ENCODE assay signal across 8 cellular contexts in the genomic region with DNA sequence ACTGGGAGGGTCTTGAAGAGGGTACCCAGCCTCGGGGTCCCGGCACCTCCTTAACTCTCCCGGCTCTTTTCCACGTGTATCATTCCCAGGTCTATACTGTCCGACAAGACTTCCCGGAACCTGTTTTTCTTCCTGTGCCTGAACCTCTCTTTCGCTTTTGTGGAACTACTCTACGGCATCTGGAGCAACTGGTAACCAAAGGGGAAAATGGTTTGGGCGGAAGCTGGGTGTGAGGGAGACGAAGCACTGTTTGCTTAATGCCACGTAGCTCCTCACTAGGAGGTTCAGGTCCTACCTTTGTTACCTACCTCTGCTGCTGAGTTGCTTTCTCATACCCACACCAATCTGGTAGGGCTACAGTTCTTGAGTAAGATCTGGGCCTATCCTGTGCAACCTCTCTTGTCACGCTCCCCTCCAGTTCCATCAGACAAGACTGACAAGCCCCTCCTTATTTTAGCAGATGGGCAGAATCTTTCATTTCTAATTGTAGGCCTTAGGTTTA. TPM values are rescaled to one million over a fixed set of nuclear protein-coding genes. Genes with fewer than 3 reads are reported as not detected.
DNase-seq lines count a peak whose midpoint lies in the region; ATAC-seq, FAIRE-seq and TF ChIP-seq lines count a peak whose summit lies in the region.

No MANE protein-coding gene starts in this region.

- H3K4me3 ChIP-seq in endothelial cell of umbilical vein (replicated peaks in 1 of 3; ENCODE audit: insufficient read depth in 1 of 3, low read depth in 1 of 3, low read length in 3 of 3), result peak overlapping the region; percentile 75 to 91 (median 91)
- peak overlapping the region; percentile 96 to 98 for H3K4me3 ChIP-seq in stomach smooth muscle (ENCODE audit: low read length in 2 of 2)

- dilution Hi-C loops in endothelial cell of umbilical vein (cut with MboI; ENCODE audit: extremely low pct_ligation_motif_present, low sequenced_read_pairs), result no loop called here

- peaks cover 46% of the 10 kb centered on the region for H3K4me1 Mint-ChIP-seq in activated CD8-positive, alpha-beta memory T cell treated with anti-CD3 and anti-CD28 coated beads, Interleukin-2, amount 10 ng/mL, durations not matched to agents 7 days and 5 days
- H3K4me1 Mint-ChIP-seq in naive thymus-derived CD8-positive, alpha-beta T cell, result peaks cover 14 to 67% (median 54%) of the 10 kb centered on the region in 4 donors

- peak overlapping the region; percentile 0 for H2AFZ ChIP-seq in endothelial cell of umbilical vein (ENCODE audit: low read depth, low read length)

- H3K4me3 Mint-ChIP-seq in activated CD8-positive, alpha-beta memory T cell treated with anti-CD3 and anti-CD28 coated beads, Interleukin-2, amount 10 ng/mL, durations not matched to agents 7 days and 5 days, result peak overlapping the region; percentile 94
- H3K4me3 Mint-ChIP-seq in naive thymus-derived CD8-positive, alpha-beta T cell, result peak overlapping the region; percentile 96 to 100 (median 99)

- peak; percentile 41 for ATAC-seq in GM18870 (IDR thresholded peaks at IDR 0.05; ENCODE audit: unreplicated experiment)
- ATAC-seq in HG03095 (IDR thresholded peaks at IDR 0.05; ENCODE audit: unreplicated experiment), result peak; percentile 31
- peak; percentile 72 for ATAC-seq in activated CD8-positive, alpha-beta memory T cell treated with anti-CD3 and anti-CD28 coated beads, Interleukin-2, amount 10 ng/mL, durations not matched to agents 7 days and 5 days
- peak; percentile 66 to 82 for ATAC-seq in naive thymus-derived CD8-positive, alpha-beta T cell

- intact Hi-C loops in endothelial cell of umbilical vein (cut with micrococcal nuclease), result loop anchor here (10.0 kb wide), 1 partner anchor 762 kb away; the partner anchor contains the start of genes SASS6 and TRMT13

- no peaks in the 10 kb centered on the region for H3K9me3 ChIP-seq in endothelial cell of umbilical vein (replicated peaks; ENCODE audit: control insufficient read depth, insufficient read depth, low read length)
- H3K9me3 ChIP-seq in stomach smooth muscle (ENCODE audit: control insufficient read depth in 2 of 2, low read length in 2 of 2), result no peaks in the 10 kb centered on the region

- TF ChIP-seq CTCF in endothelial cell of umbilical vein (IDR thresholded peaks at IDR 0.05; ENCODE audit: extremely low read depth in 1 of 2, insufficient read depth in 1 of 2, low read depth in 1 of 2, low read length in 2 of 2), result no peak

- DNase-seq in AML-193 (lab: John Stamatoyannopoulos, UW) (peak; percentile 65 to 79), NCI-H526 treated with DMSO at 0.1 percent for 48 hours (lab: John Stamatoyannopoulos, UW) (peak; percentile 24), endothelial cell of umbilical vein (ENCODE audit: low read depth, low spot score) (peak; percentile 75)
- DNase-seq in activated CD8-positive, alpha-beta memory T cell treated with anti-CD3 and anti-CD28 coated beads, Interleukin-2, amount 10 ng/mL, durations not matched to agents 7 days and 5 days, result peak; percentile 77
- DNase-seq in naive thymus-derived CD8-positive, alpha-beta T cell, result peak; percentile 21 to 81 (median 72)

- H3K4me1 ChIP-seq in endothelial cell of umbilical vein (ENCODE audit: control insufficient read depth, extremely low read depth, insufficient read depth, low read length) (peaks cover 26% of the 10 kb centered on the region), stomach smooth muscle (ENCODE audit: control insufficient read depth, insufficient read depth, low read length) (peaks cover 13% of the 10 kb centered on the region)

- peak overlapping the region; percentile 53 for H3K4me2 ChIP-seq in endothelial cell of umbilical vein (ENCODE audit: insufficient read depth, low read length)

- H3K36me3 ChIP-seq in endothelial cell of umbilical vein (ENCODE audit: control insufficient read depth in 2 of 2, extremely low read depth in 1 of 2, insufficient read depth in 2 of 2, low read length in 2 of 2) (peaks cover 2 to 4% of the 10 kb centered on the region in 2 experiments), stomach smooth muscle (ENCODE audit: control insufficient read depth in 2 of 2, insufficient read depth in 2 of 2, low read length in 2 of 2) (peaks cover 0 to 3% of the 10 kb centered on the region in 2 donors)

- no TSS peak for BruUV-seq in endothelial cell of umbilical vein (replicated peaks; lab: Mats Ljungman, UMichigan)

- no peaks in the 10 kb centered on the region for H3K27me3 ChIP-seq in endothelial cell of umbilical vein (ENCODE audit: control insufficient read depth in 2 of 2, insufficient read depth in 2 of 2, low read length in 2 of 2)
- H3K27me3 ChIP-seq in stomach smooth muscle (ENCODE audit: control insufficient read depth in 1 of 2, insufficient read depth in 2 of 2, low read length in 2 of 2), result no peaks in the 10 kb centered on the region

- POLR2A ChIA-PET in endothelial cell of umbilical vein (lab: Charles Lee), result interaction anchor here (1.4 kb wide), 1 partner anchor 344 kb away, joined by 3 read pairs; no protein-coding TSS in a partner anchor
- POLR2A ChIA-PET in naive thymus-derived CD8-positive, alpha-beta T cell (lab: Charles Lee), result interaction anchor here (0.6 to 2.9 kb wide), 8 partner anchors 12 to 455 kb away, joined by 3 to 18 read pairs (median 4); no protein-coding TSS in a partner anchor

- peak; percentile 38 for FAIRE-seq in endothelial cell of umbilical vein (lab: Jason Lieb, UNC)

- TF ChIP-seq POLR2A in endothelial cell of umbilical vein (IDR thresholded peaks at IDR 0.05; ENCODE audit: low read depth, low read length), result no peak

- H3K9ac ChIP-seq in endothelial cell of umbilical vein (replicated peaks; ENCODE audit: extremely low read depth, insufficient read depth, low read length) (peak overlapping the region; percentile 98), stomach smooth muscle (ENCODE audit: low read length in 2 of 2) (peak overlapping the region; percentile 95 to 99)

- H3K9me1 ChIP-seq in endothelial cell of umbilical vein (replicated peaks; ENCODE audit: control insufficient read depth, extremely low read depth, insufficient read depth, low read length), result no peaks in the 10 kb centered on the region

- H3K9me3 Mint-ChIP-seq in activated CD8-positive, alpha-beta memory T cell treated with anti-CD3 and anti-CD28 coated beads, Interleukin-2, amount 10 ng/mL, durations not matched to agents 7 days and 5 days (ENCODE audit: low read depth), result no peaks in the 10 kb centered on the region
- no peaks in the 10 kb centered on the region for H3K9me3 Mint-ChIP-seq in naive thymus-derived CD8-positive, alpha-beta T cell

- no peaks in the 10 kb centered on the region for H4K20me1 ChIP-seq in endothelial cell of umbilical vein (replicated peaks; ENCODE audit: control insufficient read depth, extremely low read depth, insufficient read depth, low read length)

- H3K27ac ChIP-seq in endothelial cell of umbilical vein (ENCODE audit: insufficient read depth, low read depth, low read length) (peak overlapping the region; percentile 93), stomach smooth muscle (ENCODE audit: low read length) (peak overlapping the region; percentile 90)

- peaks cover 53% of the 10 kb centered on the region for H3K79me2 ChIP-seq in endothelial cell of umbilical vein (ENCODE audit: control insufficient read depth, insufficient read depth, low read length)

- H3K27me3 Mint-ChIP-seq in activated CD8-positive, alpha-beta memory T cell treated with anti-CD3 and anti-CD28 coated beads, Interleukin-2, amount 10 ng/mL, durations not matched to agents 7 days and 5 days, result no peaks in the 10 kb centered on the region
- H3K27me3 Mint-ChIP-seq in naive thymus-derived CD8-positive, alpha-beta T cell, result peaks cover 0 to 6% (median 0%) of the 10 kb centered on the region in 5 donors

- CTCF ChIA-PET in activated CD8-positive, alpha-beta memory T cell treated with anti-CD3 and anti-CD28 coated beads, Interleukin-2, amount 10 ng/mL, durations not matched to agents 7 days and 5 days (lab: Charles Lee), result interaction anchor here (0.9 to 1.0 kb wide), 2 partner anchors 27 to 342 kb away, joined by 3 to 4 read pairs; no protein-coding TSS in a partner anchor
- CTCF ChIA-PET in endothelial cell of umbilical vein (lab: Charles Lee), result interaction anchor here (0.9 to 1.4 kb wide), 3 partner anchors 13 to 392 kb away, joined by 3 to 5 read pairs (median 3); no protein-coding TSS in a partner anchor

- peak overlapping the region; percentile 93 for H3K27ac Mint-ChIP-seq in activated CD8-positive, alpha-beta memory T cell treated with anti-CD3 and anti-CD28 coated beads, Interleukin-2, amount 10 ng/mL, durations not matched to agents 7 days and 5 days
- peak overlapping the region; percentile 98 to 100 (median 100) for H3K27ac Mint-ChIP-seq in naive thymus-derived CD8-positive, alpha-beta T cell

- H3K36me3 Mint-ChIP-seq in activated CD8-positive, alpha-beta memory T cell treated with anti-CD3 and anti-CD28 coated beads, Interleukin-2, amount 10 ng/mL, durations not matched to agents 7 days and 5 days, result peaks cover 26% of the 10 kb centered on the region
- H3K36me3 Mint-ChIP-seq in naive thymus-derived CD8-positive, alpha-beta T cell, result peaks cover 6 to 36% (median 9%) of the 10 kb centered on the region in 3 donors

RNA-seq across cellular contexts. Expression of gene SLC30A7, which starts 0.6 kb away (rescaled TPM):
- 10 to 100 TPM; 29.1 to 33.3 TPM for total RNA-seq in activated CD8-positive, alpha-beta memory T cell treated with anti-CD3 and anti-CD28 coated beads, Interleukin-2, amount 10 ng/mL, durations not matched to agents 7 days and 5 days
- 38.6 and 39.0 TPM in 2 replicates for total RNA-seq in endothelial cell of umbilical vein
- polyA plus RNA-seq in endothelial cell of umbilical vein, result 7.6 and 9.3 TPM in 2 replicates
- 6.3 and 7.2 TPM in 2 replicates for polyA plus RNA-seq in endothelial cell of umbilical vein (2011; cell fraction: cytosol; rRNA removed)
- 18.4 and 22.3 TPM in 2 replicates for polyA plus RNA-seq in endothelial cell of umbilical vein (2011; cell fraction: nucleus; rRNA removed)
- 11.0 and 15.6 TPM in 2 replicates for polyA plus RNA-seq in endothelial cell of umbilical vein (2012)
- 50.4 and 51.9 TPM in 2 replicates for polyA minus RNA-seq in endothelial cell of umbilical vein
- polyA minus RNA-seq in endothelial cell of umbilical vein (2011; cell fraction: cytosol; rRNA and poly(A)+ RNA removed), result 12.3 TPM
- 25.1 and 40.1 TPM in 2 replicates for polyA minus RNA-seq in endothelial cell of umbilical vein (2011; cell fraction: nucleus; rRNA and poly(A)+ RNA removed)
- 10 to 100 TPM; 34.1 to 37.0 TPM for total RNA-seq in naive thymus-derived CD8-positive, alpha-beta T cell
- 10 to 100 TPM in 2 of 3 donors, 1 to 10 TPM in 1; 8.1 to 10.8 (median 10.5) TPM for polyA plus RNA-seq in naive thymus-derived CD8-positive, alpha-beta T cell

RNA-seq across cellular contexts. Expression of gene EXTL2, which starts 1.9 kb away (rescaled TPM):
- total RNA-seq in activated CD8-positive, alpha-beta memory T cell treated with anti-CD3 and anti-CD28 coated beads, Interleukin-2, amount 10 ng/mL, durations not matched to agents 7 days and 5 days, result 10 to 100 TPM in 1 of 2 experiments, 1 to 10 TPM in 1; 2.6 to 11.5 TPM
- total RNA-seq in endothelial cell of umbilical vein, result 29.2 and 30.7 TPM in 2 replicates
- polyA plus RNA-seq in endothelial cell of umbilical vein, result 14.4 and 19.4 TPM in 2 replicates
- 16.4 and 19.2 TPM in 2 replicates for polyA plus RNA-seq in endothelial cell of umbilical vein (2011; cell fraction: cytosol; rRNA removed)
- 40.5 and 50.8 TPM in 2 replicates for polyA plus RNA-seq in endothelial cell of umbilical vein (2011; cell fraction: nucleus; rRNA removed)
- 34.9 and 46.0 TPM in 2 replicates for polyA plus RNA-seq in endothelial cell of umbilical vein (2012)
- 17.4 and 18.8 TPM in 2 replicates for polyA minus RNA-seq in endothelial cell of umbilical vein
- polyA minus RNA-seq in endothelial cell of umbilical vein (2011; cell fraction: cytosol; rRNA and poly(A)+ RNA removed), result 5.3 TPM
- polyA minus RNA-seq in endothelial cell of umbilical vein (2011; cell fraction: nucleus; rRNA and poly(A)+ RNA removed), result 28.3 and 41.5 TPM in 2 replicates
- 1 to 10 TPM; 4.4 to 6.2 TPM for total RNA-seq in naive thymus-derived CD8-positive, alpha-beta T cell
- polyA plus RNA-seq in naive thymus-derived CD8-positive, alpha-beta T cell, result 1 to 10 TPM; 4.6 to 7.6 (median 5.1) TPM

Comparison
In these comparisons a context has a peak if more than half of its experiments do, and no peak if none do; other contexts are left out.
1. Peak in every context shown above with its lines: DNase-seq, ATAC-seq, H3K4me3 ChIP-seq and H3K27ac ChIP-seq.
2. DNase-seq: peak in every context shown above with its lines; median percentile 77 in activated CD8-positive, alpha-beta memory T cell treated with anti-CD3 and anti-CD28 coated beads, Interleukin-2, amount 10 ng/mL, durations not matched to agents 7 days and 5 days; 75 in endothelial cell of umbilical vein; 72 in naive thymus-derived CD8-positive, alpha-beta T cell; 72 in AML-193; 24 in NCI-H526 treated with DMSO at 0.1 percent for 48 hours.